In the genomic region with DNA sequence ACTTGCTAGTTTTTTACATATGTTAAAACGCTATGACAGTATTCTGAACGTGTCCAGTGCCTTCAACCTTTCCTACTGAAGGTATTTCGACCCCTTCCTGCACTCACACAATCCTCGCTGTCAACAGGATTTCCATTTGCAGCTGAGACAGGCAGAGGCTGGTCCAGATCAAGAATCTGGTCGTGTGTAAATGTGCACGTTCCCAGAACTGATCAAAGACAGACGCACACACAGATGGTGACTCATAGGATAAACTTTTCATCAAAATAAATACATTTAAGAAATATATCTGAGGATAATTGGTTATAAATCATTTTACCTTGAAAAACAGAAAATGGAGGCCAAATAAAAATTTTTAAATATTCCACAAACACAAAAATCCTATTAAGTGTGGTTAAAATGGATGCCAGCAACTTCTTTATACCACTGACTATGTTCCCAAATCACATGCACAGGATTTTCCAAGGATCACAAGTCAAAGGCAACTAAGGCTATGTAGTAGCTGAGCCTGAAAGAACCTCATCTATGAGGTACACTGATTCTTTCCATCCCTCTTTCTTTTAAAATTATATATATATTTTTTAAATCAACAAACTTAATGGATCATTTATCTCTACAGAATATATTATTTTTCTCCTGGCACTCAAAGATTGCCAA, we compare ENCODE assay signal across 16 cellular contexts.
DNase-seq lines count a peak whose midpoint lies in the region; ATAC-seq and TF ChIP-seq lines count a peak whose summit lies in the region.
"Had no signal": no experiment of that assay in that cellular context is flagged by ENCODE, and none has a peak within 500 bp of the region (broad histone marks: within the 10 kb centered on the region; RNA-seq: fewer than 3 reads in every experiment).

No MANE protein-coding gene starts in this region.

- DNase-seq in MCF 10A (ENCODE audit: unreplicated experiment) (peak; percentile 42), breast epithelium (ENCODE audit: low spot score in 2 of 2) (no peak), choroid plexus epithelial cell (ENCODE audit: low read depth) (peak; percentile 92), iris pigment epithelial cell (ENCODE audit: low read depth) (peak; percentile 90), KBM-7 (no peak), WERI-Rb-1 (no peak), dermis blood vessel endothelial cell (no peak)
- DNase-seq in stimulated activated naive CD8-positive, alpha-beta T cell treated with anti-CD3 and anti-CD28 coated beads, Interleukin-15, amount 100 ng/mL, for 72 hours, result no peak
- DNase-seq: activated CD4-positive, alpha-beta T cell treated with anti-CD3 and anti-CD28 coated beads, Interleukin-2, amount 10 ng/mL, durations not matched to agents 7 days and 5 days; effector CD4-positive, alpha-beta T cell; glutamatergic neuron; NCI-H2029 treated with DMSO at 0.1 percent for 48 hours; NCI-H748 treated with DMSO at 0.1 percent for 48 hours; thyroid gland had no signal

- H3K27me3 ChIP-seq in breast epithelium (no peaks in the 10 kb centered on the region), WERI-Rb-1 (ENCODE audit: insufficient read depth, low read depth, severe bottlenecking) (no peaks in the 10 kb centered on the region)
- H3K27me3 ChIP-seq: adrenal gland, thyroid gland had no signal

- no peaks in the 10 kb centered on the region for H3K27me3 Mint-ChIP-seq in MCF 10A (ENCODE audit: insufficient read depth, unreplicated experiment)
- no peaks in the 10 kb centered on the region for H3K27me3 Mint-ChIP-seq in stimulated activated naive CD8-positive, alpha-beta T cell treated with anti-CD3 and anti-CD28 coated beads, Interleukin-15, amount 100 ng/mL, for 72 hours

- H3K27ac Mint-ChIP-seq in MCF 10A (ENCODE audit: low read depth, unreplicated experiment), result no peak overlapping the region
- no peak overlapping the region for H3K27ac Mint-ChIP-seq in stimulated activated naive CD8-positive, alpha-beta T cell treated with anti-CD3 and anti-CD28 coated beads, Interleukin-15, amount 100 ng/mL, for 72 hours
- H3K27ac Mint-ChIP-seq: activated CD4-positive, alpha-beta T cell treated with anti-CD3 and anti-CD28 coated beads, Interleukin-2, amount 10 ng/mL, durations not matched to agents 7 days and 5 days had no signal

- intact Hi-C loops in MCF 10A (cut with micrococcal nuclease), result no loop called here
- intact Hi-C loops in breast epithelium (cut with DNase I; ENCODE audit: low total_unique reads), result no loop called here

- CTCF ChIA-PET in MCF 10A (lab: Yijun Ruan, JAX), result interaction anchor here (0.6 kb wide), 1 partner anchor 208 kb away, joined by 3 read pairs; no protein-coding TSS in a partner anchor

- H3K9me3 ChIP-seq in breast epithelium, result peaks cover 15 to 20% of the 10 kb centered on the region in 2 donors
- H3K9me3 ChIP-seq in WERI-Rb-1 (ENCODE audit: severe bottlenecking), result peaks cover 11% of the 10 kb centered on the region
- H3K9me3 ChIP-seq: thyroid gland had no signal

- BruUV-seq in MCF 10A (replicated peaks; lab: Mats Ljungman, UMichigan), result no TSS peak

- H3K36me3 ChIP-seq in breast epithelium (no peaks in the 10 kb centered on the region), WERI-Rb-1 (no peaks in the 10 kb centered on the region)
- H3K36me3 ChIP-seq: adrenal gland, thyroid gland had no signal

- peaks cover 7% of the 10 kb centered on the region for H3K9me3 Mint-ChIP-seq in MCF 10A (ENCODE audit: unreplicated experiment)
- peaks cover 6 to 18% of the 10 kb centered on the region in 2 donors for H3K9me3 Mint-ChIP-seq in stimulated activated naive CD8-positive, alpha-beta T cell treated with anti-CD3 and anti-CD28 coated beads, Interleukin-15, amount 100 ng/mL, for 72 hours

- H3K4me3 Mint-ChIP-seq in MCF 10A (ENCODE audit: unreplicated experiment), result no peak overlapping the region
- no peak overlapping the region for H3K4me3 Mint-ChIP-seq in stimulated activated naive CD8-positive, alpha-beta T cell treated with anti-CD3 and anti-CD28 coated beads, Interleukin-15, amount 100 ng/mL, for 72 hours
- H3K4me3 Mint-ChIP-seq: activated CD4-positive, alpha-beta T cell treated with anti-CD3 and anti-CD28 coated beads, Interleukin-2, amount 10 ng/mL, durations not matched to agents 7 days and 5 days had no signal

- H3K4me1 Mint-ChIP-seq in MCF 10A (ENCODE audit: insufficient read depth, unreplicated experiment), result no peaks in the 10 kb centered on the region
- H3K4me1 Mint-ChIP-seq in stimulated activated naive CD8-positive, alpha-beta T cell treated with anti-CD3 and anti-CD28 coated beads, Interleukin-15, amount 100 ng/mL, for 72 hours, result no peaks in the 10 kb centered on the region
- H3K4me1 Mint-ChIP-seq: activated CD4-positive, alpha-beta T cell treated with anti-CD3 and anti-CD28 coated beads, Interleukin-2, amount 10 ng/mL, durations not matched to agents 7 days and 5 days had no signal

- TF ChIP-seq CTCF in MCF 10A (IDR thresholded peaks at IDR 0.05; ENCODE audit: unreplicated experiment) (no peak), breast epithelium (IDR thresholded peaks at IDR 0.05) (no peak), choroid plexus epithelial cell (conservative IDR thresholded peaks at IDR 0.05; ENCODE audit: low read depth, low read length) (no peak), WERI-Rb-1 (IDR thresholded peaks at IDR 0.05; ENCODE audit: low read depth, low read length) (no peak)

- no peak for ATAC-seq in stimulated activated naive CD8-positive, alpha-beta T cell treated with anti-CD3 and anti-CD28 coated beads, Interleukin-15, amount 100 ng/mL, for 72 hours

- no peaks in the 10 kb centered on the region for H3K36me3 Mint-ChIP-seq in MCF 10A (ENCODE audit: insufficient read depth, unreplicated experiment)

- TF ChIP-seq POLR2A in breast epithelium (IDR thresholded peaks at IDR 0.05), result no peak

- H3K4me3 ChIP-seq in breast epithelium, result no peak overlapping the region
- H3K4me3 ChIP-seq in choroid plexus epithelial cell (ENCODE audit: low read depth, low read length), result no peak overlapping the region
- H3K4me3 ChIP-seq in WERI-Rb-1 (ENCODE audit: low read depth, low read length), result no peak overlapping the region
- H3K4me3 ChIP-seq: adrenal gland, thyroid gland had no signal

- H3K4me1 ChIP-seq in breast epithelium, result no peaks in the 10 kb centered on the region
- H3K4me1 ChIP-seq: adrenal gland, thyroid gland had no signal

- POLR2A ChIA-PET in MCF 10A (lab: Yijun Ruan, JAX), result interaction anchor here (0.7 to 1.2 kb wide), 2 partner anchors 16 to 62 kb away, joined by 3 read pairs; no protein-coding TSS in a partner anchor

- H3K27ac ChIP-seq in breast epithelium (no peak overlapping the region), WERI-Rb-1 (no peak overlapping the region)
- H3K27ac ChIP-seq: 22Rv1, thyroid gland had no signal

- in situ Hi-C loops in KBM-7 (cut with MboI; ENCODE audit: low pct_unique_long_range_greater_than_20kb, low sequenced_read_pairs), result no loop called here

Comparison
In these comparisons a context has a peak if more than half of its experiments do, and no peak if none do; other contexts are left out.
1. DNase-seq: peak in MCF 10A (single experiment), choroid plexus epithelial cell (single experiment) and iris pigment epithelial cell (single experiment); none in breast epithelium (0 of 2), KBM-7 (single experiment), WERI-Rb-1 (single experiment), dermis blood vessel endothelial cell (single experiment) and stimulated activated naive CD8-positive, alpha-beta T cell treated with anti-CD3 and anti-CD28 coated beads, Interleukin-15, amount 100 ng/mL, for 72 hours (0 of 2).